Comparison of ENCODE assay signal across 25 cellular contexts in the genomic region with DNA sequence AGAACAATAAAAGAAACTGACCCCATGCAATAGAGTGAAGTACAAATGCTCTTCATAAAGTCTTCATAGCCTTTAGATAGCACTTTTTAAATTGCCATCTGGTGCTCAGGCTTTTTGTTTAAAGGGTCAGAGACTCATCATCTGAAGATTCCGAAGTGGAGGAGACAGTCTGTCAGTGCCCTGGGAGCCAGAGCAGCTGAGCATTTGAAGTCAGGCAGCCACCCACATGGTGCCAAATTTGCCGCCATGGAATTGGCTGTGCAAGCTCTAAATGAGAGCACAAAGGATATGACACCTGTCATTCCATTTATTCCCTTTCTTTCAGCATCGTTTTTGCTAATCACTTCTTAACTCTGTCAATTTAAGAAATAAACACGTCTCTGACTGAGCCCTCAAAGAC.
"Had no signal": no experiment of that assay in that cellular context is flagged by ENCODE, and none has a peak within 500 bp of the region (broad histone marks: within the 10 kb centered on the region; RNA-seq: fewer than 3 reads in every experiment).

No MANE protein-coding gene starts in this region.

- H3K27ac ChIP-seq: brain microvascular endothelial cell, SJCRH30, SK-N-MC, WERI-Rb-1 had no signal

- H3K9me3 ChIP-seq: SJCRH30 had no signal

- H3K9me3 Mint-ChIP-seq: activated CD4-positive, alpha-beta memory T cell treated with anti-CD3 and anti-CD28 coated beads, Interleukin-2, amount 10 ng/mL, durations not matched to agents 7 days and 5 days; activated naive CD4-positive, alpha-beta T cell treated with anti-CD3 and anti-CD28 coated beads, Interleukin-2, amount 10 ng/mL, durations not matched to agents 7 days and 5 days; activated naive CD8-positive, alpha-beta T cell treated with anti-CD3 and anti-CD28 coated beads, Interleukin-2, amount 50 U/mL, for 24 hours; central memory CD8-positive, alpha-beta T cell had no signal

- H3K36me3 Mint-ChIP-seq: activated CD8-positive, alpha-beta memory T cell treated with anti-CD3 and anti-CD28 coated beads, Interleukin-2, amount 10 ng/mL, durations not matched to agents 7 days and 5 days; activated naive CD4-positive, alpha-beta T cell treated with anti-CD3 and anti-CD28 coated beads, Interleukin-2, amount 10 ng/mL, durations not matched to agents 7 days and 5 days; activated naive CD8-positive, alpha-beta T cell had no signal

- H3K27me3 Mint-ChIP-seq: activated naive CD4-positive, alpha-beta T cell treated with anti-CD3 and anti-CD28 coated beads, Interleukin-2, amount 10 ng/mL, durations not matched to agents 7 days and 5 days had no signal

- DNase-seq: activated CD4-positive, alpha-beta memory T cell treated with anti-CD3 and anti-CD28 coated beads, Interleukin-2, amount 10 ng/mL, durations not matched to agents 7 days and 5 days; activated CD4-positive, alpha-beta T cell treated with anti-CD3 and anti-CD28 coated beads for 1 hour; activated CD4-positive, alpha-beta T cell treated with anti-CD3 and anti-CD28 coated beads for 48 hours; activated CD4-positive, CD25-positive, alpha-beta regulatory T cell; activated CD8-positive, alpha-beta memory T cell treated with anti-CD3 and anti-CD28 coated beads for 24 hours; activated CD8-positive, alpha-beta memory T cell treated with anti-CD3 and anti-CD28 coated beads, Interleukin-2, amount 10 ng/mL, durations not matched to agents 7 days and 5 days; activated CD8-positive, alpha-beta memory T cell treated with anti-CD3 and anti-CD28 coated beads, Interleukin-2, amount 50 U/mL, for 48 hours; activated effector memory CD4-positive, alpha-beta T cell treated with Interleukin-2 at 50 U/mL for 16 hours; activated naive CD4-positive, alpha-beta T cell treated with anti-CD3 and anti-CD28 coated beads, Interleukin-2, amount 10 ng/mL, durations not matched to agents 7 days and 5 days; activated naive CD8-positive, alpha-beta T cell treated with anti-CD3 and anti-CD28 coated beads, Interleukin-2, amount 50 U/mL, for 24 hours; activated T-cell treated with anti-CD3 and anti-CD28 coated beads, Interleukin-2, amount 50 U/mL, for 48 hours; anterior cingulate cortex; brain microvascular endothelial cell; NCI-H1105; NCI-H1417 treated with DMSO at 0.1 percent for 48 hours; NCI-H187 treated with DMSO at 0.1 percent for 48 hours; NCI-H2081; NCI-H510A treated with DMSO at 0.1 percent for 48 hours; SHP77; T1000; WERI-Rb-1 had no signal

- H3K27ac Mint-ChIP-seq: activated CD4-positive, alpha-beta memory T cell treated with anti-CD3 and anti-CD28 coated beads, Interleukin-2, amount 10 ng/mL, durations not matched to agents 7 days and 5 days; activated CD8-positive, alpha-beta memory T cell treated with anti-CD3 and anti-CD28 coated beads, Interleukin-2, amount 10 ng/mL, durations not matched to agents 7 days and 5 days; activated naive CD4-positive, alpha-beta T cell treated with anti-CD3 and anti-CD28 coated beads, Interleukin-2, amount 10 ng/mL, durations not matched to agents 7 days and 5 days; activated naive CD8-positive, alpha-beta T cell; activated naive CD8-positive, alpha-beta T cell treated with anti-CD3 and anti-CD28 coated beads, Interleukin-2, amount 50 U/mL, for 24 hours had no signal

- H3K27me3 ChIP-seq: brain microvascular endothelial cell, SJCRH30 had no signal

- H3K4me3 ChIP-seq: SJCRH30, SK-N-MC had no signal

- H3K4me1 Mint-ChIP-seq: activated CD4-positive, alpha-beta memory T cell treated with anti-CD3 and anti-CD28 coated beads, Interleukin-2, amount 10 ng/mL, durations not matched to agents 7 days and 5 days; activated CD8-positive, alpha-beta memory T cell treated with anti-CD3 and anti-CD28 coated beads, Interleukin-2, amount 10 ng/mL, durations not matched to agents 7 days and 5 days; activated naive CD4-positive, alpha-beta T cell treated with anti-CD3 and anti-CD28 coated beads, Interleukin-2, amount 10 ng/mL, durations not matched to agents 7 days and 5 days; activated naive CD8-positive, alpha-beta T cell treated with anti-CD3 and anti-CD28 coated beads, Interleukin-2, amount 50 U/mL, for 24 hours; central memory CD8-positive, alpha-beta T cell had no signal

- H3K4me3 Mint-ChIP-seq: activated CD4-positive, alpha-beta memory T cell treated with anti-CD3 and anti-CD28 coated beads, Interleukin-2, amount 10 ng/mL, durations not matched to agents 7 days and 5 days; activated CD8-positive, alpha-beta memory T cell treated with anti-CD3 and anti-CD28 coated beads, Interleukin-2, amount 10 ng/mL, durations not matched to agents 7 days and 5 days; activated naive CD4-positive, alpha-beta T cell treated with anti-CD3 and anti-CD28 coated beads, Interleukin-2, amount 10 ng/mL, durations not matched to agents 7 days and 5 days; activated naive CD8-positive, alpha-beta T cell; activated naive CD8-positive, alpha-beta T cell treated with anti-CD3 and anti-CD28 coated beads, Interleukin-2, amount 50 U/mL, for 24 hours; central memory CD8-positive, alpha-beta T cell had no signal

- H3K36me3 ChIP-seq: brain microvascular endothelial cell, SJCRH30, WERI-Rb-1 had no signal
